ENCODE assay signal across 9 cellular contexts in genomic region chr11:61071208-61071681, GRCh38. TPM values are rescaled to one million over a fixed set of nuclear protein-coding genes. Genes with fewer than 3 reads are reported as not detected.
DNase-seq lines count a peak whose midpoint lies in the region; ATAC-seq and TF ChIP-seq lines count a peak whose summit lies in the region.
"Had no signal": no experiment of that assay in that cellular context is flagged by ENCODE, and none has a peak within 500 bp of the region (broad histone marks: within the 10 kb centered on the region; RNA-seq: fewer than 3 reads in every experiment).

No MANE protein-coding gene starts in this region.

- H3K36me3 ChIP-seq in breast epithelium = no peaks in the 10 kb centered on the region

- POLR2A ChIA-PET in activated CD4-positive, alpha-beta T cell treated with anti-CD3 and anti-CD28 coated beads for 36 hours (lab: Charles Lee) = interaction anchor here (1.1 to 2.4 kb wide), 5 partner anchors 9 to 78 kb away, joined by 3 to 10 read pairs (median 4); no protein-coding TSS in a partner anchor

- H3K36me3 Mint-ChIP-seq in activated CD4-positive, alpha-beta T cell treated with anti-CD3 and anti-CD28 coated beads for 36 hours (ENCODE audit: low read depth) = peaks cover 80% of the 10 kb centered on the region
- no peaks in the 10 kb centered on the region for H3K36me3 Mint-ChIP-seq in mesothelial cell of epicardium

- no peaks in the 10 kb centered on the region for H3K9me3 Mint-ChIP-seq in activated CD4-positive, alpha-beta T cell treated with anti-CD3 and anti-CD28 coated beads for 36 hours (ENCODE audit: low read depth)
- peaks cover 4% of the 10 kb centered on the region for H3K9me3 Mint-ChIP-seq in mesothelial cell of epicardium

- no peaks in the 10 kb centered on the region for H3K27me3 Mint-ChIP-seq in activated CD4-positive, alpha-beta T cell treated with anti-CD3 and anti-CD28 coated beads for 36 hours
- no peaks in the 10 kb centered on the region for H3K27me3 Mint-ChIP-seq in mesothelial cell of epicardium (ENCODE audit: low read depth)

- no peaks in the 10 kb centered on the region for H3K4me1 ChIP-seq in breast epithelium

- no peaks in the 10 kb centered on the region for H3K27me3 ChIP-seq in breast epithelium

- DNase-seq in activated CD4-positive, alpha-beta T cell treated with anti-CD3 and anti-CD28 coated beads for 36 hours = peak; percentile 78
- DNase-seq in mesothelial cell of epicardium (ENCODE audit: low spot score in 2 of 2, unreplicated experiment in 2 of 2) (no peak), SHP77 treated with DMSO at 0.1 percent for 48 hours (lab: John Stamatoyannopoulos, UW) (no peak), NCI-H2227 treated with DMSO at 0.1 percent for 48 hours (lab: John Stamatoyannopoulos, UW) (no peak), breast epithelium (ENCODE audit: low spot score in 2 of 2) (no peak), GM03348 (ENCODE audit: low spot score) (no peak)

- H3K27ac ChIP-seq in breast epithelium = peak overlapping the region in 1 of 2 donors; percentile 70

- H3K4me3 ChIP-seq in breast epithelium = no peak overlapping the region

- peak overlapping the region; percentile 59 for H3K4me3 Mint-ChIP-seq in activated CD4-positive, alpha-beta T cell treated with anti-CD3 and anti-CD28 coated beads for 36 hours
- H3K4me3 Mint-ChIP-seq in mesothelial cell of epicardium = no peak overlapping the region

- no peak for TF ChIP-seq POLR2A in breast epithelium (IDR thresholded peaks at IDR 0.05)

- H3K9me3 ChIP-seq in breast epithelium = no peaks in the 10 kb centered on the region

- H3K4me1 Mint-ChIP-seq in activated CD4-positive, alpha-beta T cell treated with anti-CD3 and anti-CD28 coated beads for 36 hours = peaks cover 95% of the 10 kb centered on the region
- peaks cover 26% of the 10 kb centered on the region for H3K4me1 Mint-ChIP-seq in mesothelial cell of epicardium

- intact Hi-C loops in activated CD4-positive, alpha-beta T cell treated with anti-CD3 and anti-CD28 coated beads for 36 hours (cut with DNase I, micrococcal nuclease) = no loop called here
- intact Hi-C loops in breast epithelium (cut with DNase I; ENCODE audit: low total_unique reads) = no loop called here

- CTCF ChIA-PET in activated CD4-positive, alpha-beta T cell treated with anti-CD3 and anti-CD28 coated beads for 36 hours (lab: Charles Lee) = interaction anchor here (1.0 to 2.1 kb wide), 6 partner anchors 9 to 58 kb away, joined by 3 to 9 read pairs (median 4); no protein-coding TSS in a partner anchor

- no peak for TF ChIP-seq CTCF in mesothelial cell of epicardium (IDR thresholded peaks at IDR 0.05; ENCODE audit: unreplicated experiment)
- no peak for TF ChIP-seq CTCF in breast epithelium (IDR thresholded peaks at IDR 0.05)

- peak; percentile 67 for ATAC-seq in GM18861 (IDR thresholded peaks at IDR 0.05; ENCODE audit: unreplicated experiment)
- ATAC-seq in HG02938 (IDR thresholded peaks at IDR 0.05; ENCODE audit: unreplicated experiment) = peak; percentile 83
- peak; percentile 87 for ATAC-seq in activated CD4-positive, alpha-beta T cell treated with anti-CD3 and anti-CD28 coated beads for 36 hours

- peak overlapping the region; percentile 93 for H3K27ac Mint-ChIP-seq in activated CD4-positive, alpha-beta T cell treated with anti-CD3 and anti-CD28 coated beads for 36 hours
- peak overlapping the region; percentile 83 for H3K27ac Mint-ChIP-seq in mesothelial cell of epicardium

RNA-seq across cellular contexts. Expression of gene CD5, which starts 31.0 kb away (rescaled TPM):
- 100 to 1,000 TPM; 298 to 399 TPM for total RNA-seq in activated CD4-positive, alpha-beta T cell treated with anti-CD3 and anti-CD28 coated beads for 36 hours
- total RNA-seq in mesothelial cell of epicardium = not detected in 3 replicates
- total RNA-seq in breast epithelium = 1 to 10 TPM in 1 of 3 donors, under 1 TPM in 2; 0.80 to 1.3 (median 0.88) TPM
- total RNA-seq: endothelial cell of umbilical vein had no signal

Comparison
In these comparisons a context has a peak if more than half of its experiments do, and no peak if none do; other contexts are left out.
1. RNA of gene CD5, which starts 31.0 kb away (total RNA-seq): 298 to 399 TPM in activated CD4-positive, alpha-beta T cell treated with anti-CD3 and anti-CD28 coated beads for 36 hours; 0.80 to 1.3 TPM in breast epithelium and not detected in mesothelial cell of epicardium; every median in the first group is over 100 times any median in the second.
2. Peak in every context shown above with its lines, with median percentiles within 50 percentile points of each other: ATAC-seq.